In genomic region chr11:118996926-118997626, GRCh38 we compare ENCODE assay signal across 8 cellular contexts. TPM values are rescaled to one million over a fixed set of nuclear protein-coding genes. Genes with fewer than 3 reads are reported as not detected.
DNase-seq lines count a peak whose midpoint lies in the region; ATAC-seq, FAIRE-seq and TF ChIP-seq lines count a peak whose summit lies in the region.
"Had no signal": no experiment of that assay in that cellular context is flagged by ENCODE, and none has a peak within 500 bp of the region (broad histone marks: within the 10 kb centered on the region; RNA-seq: fewer than 3 reads in every experiment).

No MANE protein-coding gene starts in this region.

- WGBS in sigmoid colon, 2 donors, result 16 to 33% methylated on average over 22 of the region's 22 CpGs

- DNase-seq in GM12891 (ENCODE audit: insufficient read length, low spot score), result peak; percentile 58
- peak; percentile 45 for DNase-seq in activated naive CD4-positive, alpha-beta T cell treated with anti-CD3 and anti-CD28 coated beads, Interleukin-2, amount 50 U/mL, for 16 hours
- peak; percentile 26 for DNase-seq in left ventricle myocardium superior
- no peak for DNase-seq in sigmoid colon
- no peak for DNase-seq in NCI-H226

- peaks cover 12% of the 10 kb centered on the region for H3K36me3 ChIP-seq in OCI-LY3 (replicated peaks; ENCODE audit: low read depth, low read length)
- peaks cover 0 to 28% (median 12%) of the 10 kb centered on the region in 4 donors for H3K36me3 ChIP-seq in sigmoid colon

- H3K4me3 ChIP-seq in OCI-LY3 (ENCODE audit: low read length), result peak overlapping the region; percentile 93
- H3K4me3 ChIP-seq in sigmoid colon, result peak overlapping the region; percentile 62 to 96 (median 84)

- peak overlapping the region; percentile 87 for H2AFZ ChIP-seq in OCI-LY3 (ENCODE audit: low read depth, low read length)

- H3K9me3 ChIP-seq in OCI-LY3 (ENCODE audit: insufficient read depth, low read length), result no peaks in the 10 kb centered on the region
- H3K9me3 ChIP-seq in sigmoid colon, result no peaks in the 10 kb centered on the region

- TF ChIP-seq EP300 in sigmoid colon (IDR thresholded peaks at IDR 0.05), result no peak

- H3K27ac ChIP-seq in OCI-LY3 (ENCODE audit: low read length) (peak overlapping the region; percentile 22; the same call in 1 of the 2 replicates), sigmoid colon (peak overlapping the region; percentile 86 to 94 (median 90))

- H3K79me2 ChIP-seq in OCI-LY3 (ENCODE audit: low read length), result peaks cover 34% of the 10 kb centered on the region

- H3K27me3 ChIP-seq in OCI-LY3 (ENCODE audit: low read depth, low read length) (no peaks in the 10 kb centered on the region), sigmoid colon (no peaks in the 10 kb centered on the region)

- 0 out of 2 replicates have a peak, but pooled peaks have one; percentile 5 for TF ChIP-seq CTCF in OCI-LY3 (IDR thresholded peaks at IDR 0.05; ENCODE audit: low read depth, low read length)
- peak in 1 of 4 experiments; percentile 14 for TF ChIP-seq CTCF in sigmoid colon (IDR thresholded peaks at IDR 0.05)

- no peaks in the 10 kb centered on the region for H4K20me1 ChIP-seq in OCI-LY3 (ENCODE audit: insufficient read depth, low read length)

- peak overlapping the region; percentile 81 for H3K4me2 ChIP-seq in OCI-LY3 (ENCODE audit: low read length)

- peak; percentile 5 for ATAC-seq in HG02571 (IDR thresholded peaks at IDR 0.05; ENCODE audit: unreplicated experiment)
- peak; percentile 39 for ATAC-seq in left ventricle myocardium superior

- TF ChIP-seq POLR2A in GM12891 (IDR thresholded peaks at IDR 0.05; ENCODE audit: low read depth, low read length), result no peak
- no peak for TF ChIP-seq POLR2A in sigmoid colon (IDR thresholded peaks at IDR 0.05)

- FAIRE-seq in GM12891 (lab: Jason Lieb, UNC), result no peak

- H3K9ac ChIP-seq in OCI-LY3 (ENCODE audit: low read length), result peak overlapping the region; percentile 79

- intact Hi-C loops in left ventricle myocardium superior (cut with micrococcal nuclease) (no loop called here), sigmoid colon (cut with DNase I) (no loop called here)

- H3K4me1 ChIP-seq in OCI-LY3 (ENCODE audit: low read length) (peaks cover 12% of the 10 kb centered on the region), sigmoid colon (peaks cover 0 to 31% (median 19%) of the 10 kb centered on the region in 4 donors)

TF ChIP-seq in GM12891, 5 proteins besides CTCF, POLR2A, EP300 and RAD21:
- TF ChIP-seq PAX5 (IDR thresholded peaks at IDR 0.05; ENCODE audit: insufficient read depth, low read length, severe bottlenecking), result no peak
- no peak for TF ChIP-seq SPI1 (IDR thresholded peaks at IDR 0.05; ENCODE audit: low read depth, low read length)
- no peak for TF ChIP-seq POLR2AphosphoS5 (IDR thresholded peaks at IDR 0.05; ENCODE audit: low read depth, low read length)
- TF ChIP-seq POU2F2 (IDR thresholded peaks at IDR 0.05; ENCODE audit: low read depth, low read length), result no peak
- TF ChIP-seq TAF1 (IDR thresholded peaks at IDR 0.05; ENCODE audit: low read depth, low read length), result no peak

RNA-seq across cellular contexts. Expression of gene CENATAC, which starts 0.9 kb away (rescaled TPM):
- 7.1 TPM for polyA plus RNA-seq in GM12891 (2012; ENCODE audit: low read depth, missing spikeins)
- total RNA-seq in left ventricle myocardium superior (9.4 TPM), sigmoid colon (10 to 100 TPM; 29.6 to 60.5 (median 40.7) TPM)
- polyA plus RNA-seq in sigmoid colon, result 10 to 100 TPM in 1 of 3 donors, 1 to 10 TPM in 2; 5.3 to 24.6 (median 7.2) TPM

RNA-seq across cellular contexts. Expression of gene RPS25, which starts 21.1 kb away (rescaled TPM):
- polyA plus RNA-seq in GM12891 (2012; ENCODE audit: low read depth, missing spikeins), result 4,068 TPM
- 813 TPM for total RNA-seq in left ventricle myocardium superior
- total RNA-seq in sigmoid colon, result 1,000 to 10,000 TPM; 1,350 to 3,369 (median 2,098) TPM
- 1,000 to 10,000 TPM; 2,091 to 3,409 (median 2,533) TPM for polyA plus RNA-seq in sigmoid colon

RNA-seq across cellular contexts. Expression of gene TRAPPC4, which starts 21.5 kb away (rescaled TPM):
- polyA plus RNA-seq in GM12891 (2012; ENCODE audit: low read depth, missing spikeins), result 69.5 TPM
- 30.4 TPM for total RNA-seq in left ventricle myocardium superior
- 10 to 100 TPM; 32.4 to 60.3 (median 47.5) TPM for total RNA-seq in sigmoid colon
- 10 to 100 TPM; 49.9 to 90.9 (median 74.5) TPM for polyA plus RNA-seq in sigmoid colon

RNA-seq across cellular contexts. Expression of gene FOXR1, which starts 25.5 kb away (rescaled TPM):
- polyA plus RNA-seq in GM12891 (2012; ENCODE audit: low read depth, missing spikeins), result not detected
- not detected for total RNA-seq in left ventricle myocardium superior
- total RNA-seq in sigmoid colon, result not detected
- not detected for polyA plus RNA-seq in sigmoid colon
- total RNA-seq: glomerular endothelial cell had no signal

RNA-seq across cellular contexts. Expression of gene SLC37A4, which starts 33.6 kb away (rescaled TPM):
- 14.7 TPM for polyA plus RNA-seq in GM12891 (2012; ENCODE audit: low read depth, missing spikeins)
- 8.1 TPM for total RNA-seq in left ventricle myocardium superior
- 10 to 100 TPM in 2 of 4 donors, 1 to 10 TPM in 2; 8.0 to 13.8 (median 10.1) TPM for total RNA-seq in sigmoid colon
- polyA plus RNA-seq in sigmoid colon, result 10 to 100 TPM in 2 of 3 donors, 1 to 10 TPM in 1; 8.4 to 31.5 (median 11.1) TPM

Comparison
In these comparisons a context has a peak if more than half of its experiments do, and no peak if none do; other contexts are left out.
1. DNase-seq: peak in GM12891 (single experiment), activated naive CD4-positive, alpha-beta T cell treated with anti-CD3 and anti-CD28 coated beads, Interleukin-2, amount 50 U/mL, for 16 hours (single experiment) and left ventricle myocardium superior (single experiment); none in sigmoid colon (single experiment) and NCI-H226 (single experiment).